Comparison of ENCODE assay signal across 16 cellular contexts in genomic region chr1:15355968-15356621, GRCh38. TPM values are rescaled to one million over a fixed set of nuclear protein-coding genes. Genes with fewer than 3 reads are reported as not detected.
DNase-seq lines count a peak whose midpoint lies in the region; ATAC-seq, FAIRE-seq and TF ChIP-seq lines count a peak whose summit lies in the region.
"Had no signal": no experiment of that assay in that cellular context is flagged by ENCODE, and none has a peak within 500 bp of the region (broad histone marks: within the 10 kb centered on the region; RNA-seq: fewer than 3 reads in every experiment).

No MANE protein-coding gene starts in this region.

- H3K4me3 Mint-ChIP-seq in activated T-helper 17 cell treated with anti-CD3 and anti-CD28 coated beads, Interleukin-2, amount 50 U/mL, for 72 hours, result no peak overlapping the region
- H3K4me3 Mint-ChIP-seq: CD4-positive, CD25-positive, alpha-beta regulatory T cell; nephron progenitor cell had no signal

- peaks cover 18% of the 10 kb centered on the region for H3K4me1 Mint-ChIP-seq in activated T-helper 17 cell treated with anti-CD3 and anti-CD28 coated beads, Interleukin-2, amount 50 U/mL, for 72 hours

- H3K9me1 ChIP-seq in keratinocyte (ENCODE audit: control insufficient read depth, extremely low read depth, insufficient read depth, low read length), result no peaks in the 10 kb centered on the region

- H3K9ac ChIP-seq in keratinocyte (ENCODE audit: control insufficient read depth, extremely low read depth, insufficient read depth, low read length), result no peak overlapping the region
- H3K9ac ChIP-seq: KMS-11 had no signal

- peaks cover 51% of the 10 kb centered on the region for H3K4me1 ChIP-seq in keratinocyte (ENCODE audit: control insufficient read depth, extremely low read depth, insufficient read depth, low read length)
- H3K4me1 ChIP-seq: left lung had no signal

- no peaks in the 10 kb centered on the region for H3K36me3 ChIP-seq in keratinocyte (ENCODE audit: control insufficient read depth in 2 of 2, extremely low read depth in 1 of 2, insufficient read depth in 2 of 2, low read length in 2 of 2)
- H3K36me3 ChIP-seq: left lung had no signal

- no peak overlapping the region for H3K4me3 ChIP-seq in keratinocyte (ENCODE audit: control insufficient read depth in 2 of 3, extremely low read depth in 1 of 3, insufficient read depth in 2 of 3, low read depth in 1 of 3, low read length in 3 of 3)
- H3K4me3 ChIP-seq: left lung, smooth muscle cell had no signal

- FAIRE-seq in keratinocyte (lab: Jason Lieb, UNC), result no peak

- no peak overlapping the region for H2AFZ ChIP-seq in keratinocyte (ENCODE audit: control insufficient read depth, low read length)

- peak overlapping the region; percentile 10 for H3K27ac ChIP-seq in keratinocyte (ENCODE audit: control insufficient read depth, insufficient read depth, low read length)
- H3K27ac ChIP-seq: KMS-11, left lung had no signal

- H3K27me3 ChIP-seq in keratinocyte (ENCODE audit: control insufficient read depth, extremely low read depth, insufficient read depth, low read length), result no peaks in the 10 kb centered on the region
- H3K27me3 ChIP-seq: left lung had no signal

- DNase-seq in EL (peak; percentile 93), HT1080 (ENCODE audit: low read depth) (peak; percentile 93), keratinocyte (ENCODE audit: low read depth, low spot score) (no peak), amniotic stem cell (lab: John Stamatoyannopoulos, UW) (no peak), GM13976 (ENCODE audit: low spot score) (no peak), amygdala (lab: John Stamatoyannopoulos, UW) (no peak)
- DNase-seq: activated CD4-positive, CD25-positive, alpha-beta regulatory T cell; CD4-positive, CD25-positive, alpha-beta regulatory T cell; head of caudate nucleus; left lung; nephron progenitor cell; NK-92 treated with Interleukin-12 subunit alpha and Interleukin-12 subunit beta, amount 100 ng/mL, for 24 hours had no signal

- dilution Hi-C loops in keratinocyte (cut with MboI; ENCODE audit: extremely low pct_ligation_motif_present, low sequenced_read_pairs), result no loop called here

- H3K4me2 ChIP-seq in keratinocyte (ENCODE audit: control insufficient read depth, extremely low read depth, insufficient read depth, low read depth, low read length), result no peak overlapping the region
- H3K4me2 ChIP-seq: KMS-11, smooth muscle cell had no signal

- no peaks in the 10 kb centered on the region for H3K9me3 Mint-ChIP-seq in activated T-helper 17 cell treated with anti-CD3 and anti-CD28 coated beads, Interleukin-2, amount 50 U/mL, for 72 hours
- H3K9me3 Mint-ChIP-seq: CD4-positive, CD25-positive, alpha-beta regulatory T cell; nephron progenitor cell had no signal

- H3K27me3 Mint-ChIP-seq in activated T-helper 17 cell treated with anti-CD3 and anti-CD28 coated beads, Interleukin-2, amount 50 U/mL, for 72 hours, result no peaks in the 10 kb centered on the region

- H3K27ac Mint-ChIP-seq in activated T-helper 17 cell treated with anti-CD3 and anti-CD28 coated beads, Interleukin-2, amount 50 U/mL, for 72 hours, result peak overlapping the region; percentile 22
- H3K27ac Mint-ChIP-seq: CD4-positive, CD25-positive, alpha-beta regulatory T cell; nephron progenitor cell had no signal

- in situ Hi-C loops in GM13976 (cut with MboI; ENCODE audit: low sequenced_read_pairs, unreplicated experiment), result no loop called here

- no peaks in the 10 kb centered on the region for H3K79me2 ChIP-seq in keratinocyte (ENCODE audit: control insufficient read depth, insufficient read depth, low read length)

- peak; percentile 66 for ATAC-seq in activated T-helper 17 cell treated with anti-CD3 and anti-CD28 coated beads, Interleukin-2, amount 50 U/mL, for 72 hours (replicated peaks)
- no peak for ATAC-seq in GM18502 (IDR thresholded peaks at IDR 0.05; ENCODE audit: poor library complexity, unreplicated experiment)
- ATAC-seq: left lung had no signal

- H3K9me3 ChIP-seq in keratinocyte (ENCODE audit: control insufficient read depth, low read depth, low read length), result no peaks in the 10 kb centered on the region
- H3K9me3 ChIP-seq: left lung had no signal

- TF ChIP-seq CTCF in keratinocyte (optimal IDR thresholded peaks at IDR 0.05 in 1 of 3, IDR thresholded peaks at IDR 0.05 in 1 of 3, conservative IDR thresholded peaks at IDR 0.05 in 1 of 3; ENCODE audit: extremely low read depth in 1 of 3, insufficient read depth in 2 of 3, low read length in 3 of 3) (no peak), GM13976 (IDR thresholded peaks at IDR 0.05; ENCODE audit: borderline replicate concordance, control extremely low read depth, extremely low read depth, insufficient read depth, missing control alignments) (no peak)

- no peaks in the 10 kb centered on the region for H3K36me3 Mint-ChIP-seq in activated T-helper 17 cell treated with anti-CD3 and anti-CD28 coated beads, Interleukin-2, amount 50 U/mL, for 72 hours (ENCODE audit: low read depth)
- H3K36me3 Mint-ChIP-seq: CD4-positive, CD25-positive, alpha-beta regulatory T cell had no signal

- no peaks in the 10 kb centered on the region for H4K20me1 ChIP-seq in keratinocyte (ENCODE audit: control insufficient read depth, extremely low read depth, insufficient read depth, low read length)

RNA-seq across cellular contexts. Expression of gene EFHD2, which starts 53.6 kb away (rescaled TPM):
- total RNA-seq in HT1080 (2014; rRNA removed; shearing (Covaris generic)), result 134 and 169 TPM in 2 replicates
- polyA plus RNA-seq in HT1080 (2015; cell fraction: cytosol; rRNA removed), result 200 and 212 TPM in 2 replicates
- 115 and 116 TPM in 2 replicates for polyA plus RNA-seq in HT1080 (2015; cell fraction: nucleus; rRNA removed)
- total RNA-seq in activated T-helper 17 cell treated with anti-CD3 and anti-CD28 coated beads, Interleukin-2, amount 50 U/mL, for 72 hours, result 10 to 100 TPM; 44.6 to 90.4 TPM
- polyA plus RNA-seq in keratinocyte, result 45.6 to 69.3 TPM (median 47.6 TPM) in 3 replicates
- 27.9 TPM for polyA plus RNA-seq in keratinocyte (2011; ENCODE audit: low read depth)
- polyA plus RNA-seq in keratinocyte (2011; cell fraction: cytosol; rRNA removed), result 28.0 and 66.0 TPM in 2 replicates
- 28.4 and 38.1 TPM in 2 replicates for polyA plus RNA-seq in keratinocyte (2011; cell fraction: nucleus; rRNA removed)
- 23.3 and 86.0 TPM in 2 replicates for polyA plus RNA-seq in keratinocyte (2012; ENCODE audit: low replicate concordance)
- polyA minus RNA-seq in keratinocyte, result 19.0 to 35.2 TPM (median 20.7 TPM) in 3 replicates
- 65.8 TPM for polyA minus RNA-seq in keratinocyte (2011; cell fraction: cytosol; rRNA and poly(A)+ RNA removed)
- 11.9 and 12.1 TPM in 2 replicates for polyA minus RNA-seq in keratinocyte (2011; cell fraction: nucleus; rRNA and poly(A)+ RNA removed)

Comparison
In these comparisons a context has a peak if more than half of its experiments do, and no peak if none do; other contexts are left out.
1. DNase-seq: peak in EL (single experiment) and HT1080 (single experiment); none in keratinocyte (single experiment), amniotic stem cell (single experiment), GM13976 (single experiment) and amygdala (0 of 56).